ENCODE assay signal across 9 cellular contexts in genomic region chr19:7516281-7516862, GRCh38. TPM values are rescaled to one million over a fixed set of nuclear protein-coding genes. Genes with fewer than 3 reads are reported as not detected.
DNase-seq lines count a peak whose midpoint lies in the region; ATAC-seq, FAIRE-seq and TF ChIP-seq lines count a peak whose summit lies in the region.
"Had no signal": no experiment of that assay in that cellular context is flagged by ENCODE, and none has a peak within 500 bp of the region (broad histone marks: within the 10 kb centered on the region; RNA-seq: fewer than 3 reads in every experiment).

No MANE protein-coding gene starts in this region.

- POLR2A ChIA-PET in A673 (lab: Charles Lee; ENCODE audit: low non-redundant PET): interaction anchor here (0.5 kb wide), 1 partner anchor 258 kb away, joined by 3 read pairs; no protein-coding TSS in a partner anchor

- peak overlapping the region; percentile 53; the same call in 1 of the 2 replicates for H3K9ac ChIP-seq in HUES48 (ENCODE audit: low read depth, low read length)

- peak overlapping the region; percentile 81 for H3K4me3 Mint-ChIP-seq in chondrocyte (ENCODE audit: unreplicated experiment)

- H3K27ac Mint-ChIP-seq in chondrocyte (ENCODE audit: unreplicated experiment): peak overlapping the region; percentile 79

- H3K4me1 ChIP-seq in A673 (ENCODE audit: insufficient read depth, low read length, poor library complexity, severe bottlenecking): no peaks in the 10 kb centered on the region
- H3K4me1 ChIP-seq in HUES48 (ENCODE audit: control insufficient read depth, insufficient read depth, low read length): peaks cover 7% of the 10 kb centered on the region
- peaks cover 4 to 11% of the 10 kb centered on the region in 2 donors for H3K4me1 ChIP-seq in muscle layer of duodenum (ENCODE audit: control insufficient read depth in 1 of 2, insufficient read depth in 2 of 2, low read length in 2 of 2)

- H3K36me3 Mint-ChIP-seq in chondrocyte (ENCODE audit: low read depth): no peaks in the 10 kb centered on the region

- DNase-seq in A673 (ENCODE audit: low spot score) (no peak), chondrocyte (ENCODE audit: low spot score) (no peak), D721Med (ENCODE audit: insufficient read length, low spot score) (no peak)
- no peak for DNase-seq in NK-92 treated with Interleukin-12 subunit alpha and Interleukin-12 subunit beta, amount 100 ng/mL, for 24 hours (lab: John Stamatoyannopoulos, UW)
- DNase-seq: activated CD4-positive, CD25-positive, alpha-beta regulatory T cell treated with anti-CD3 and anti-CD28 coated beads, Interleukin-2, amount 50 U/mL, for 72 hours had no signal

- intact Hi-C loops in A673 (cut with micrococcal nuclease; ENCODE audit: unreplicated experiment): no loop called here

- H3K27me3 Mint-ChIP-seq in chondrocyte (ENCODE audit: low read depth): no peaks in the 10 kb centered on the region

- no peaks in the 10 kb centered on the region for H3K36me3 ChIP-seq in A673 (ENCODE audit: insufficient read depth, low read length, poor library complexity, severe bottlenecking)
- H3K36me3 ChIP-seq in HUES48 (ENCODE audit: control insufficient read depth, insufficient read depth, low read length): peaks cover 6% of the 10 kb centered on the region; the same call in 1 of the 2 replicates
- peaks cover 0 to 17% of the 10 kb centered on the region in 2 donors for H3K36me3 ChIP-seq in muscle layer of duodenum (ENCODE audit: control insufficient read depth in 1 of 2, insufficient read depth in 2 of 2, low read length in 2 of 2)

- peaks cover 22% of the 10 kb centered on the region for H3K4me1 Mint-ChIP-seq in chondrocyte (ENCODE audit: low read depth)

- H3K9me3 ChIP-seq in A673 (ENCODE audit: low read depth, low read length, poor library complexity, severe bottlenecking) (no peaks in the 10 kb centered on the region), HUES48 (ENCODE audit: control insufficient read depth, insufficient read depth, low read length) (no peaks in the 10 kb centered on the region), muscle layer of duodenum (ENCODE audit: control insufficient read depth in 1 of 2, low read length in 2 of 2) (no peaks in the 10 kb centered on the region)

- peak overlapping the region; percentile 79 for H3K4me3 ChIP-seq in A673 (ENCODE audit: low read depth, low read length, poor library complexity, severe bottlenecking)
- peak overlapping the region; percentile 80 for H3K4me3 ChIP-seq in HUES48 (ENCODE audit: low read depth, low read length)
- peak overlapping the region; percentile 73 to 79 for H3K4me3 ChIP-seq in muscle layer of duodenum (ENCODE audit: low read depth in 1 of 2, low read length in 2 of 2)

- CTCF ChIA-PET in A673 (lab: Charles Lee): no interaction called here

- no TSS peak for BruUV-seq in A673 (replicated peaks; lab: Mats Ljungman, UMichigan)

- no peak for FAIRE-seq in D721Med (lab: Jason Lieb, UNC)

- ATAC-seq in GM21825 (IDR thresholded peaks at IDR 0.05; ENCODE audit: unreplicated experiment) (no peak), GM18505 (IDR thresholded peaks at IDR 0.05; ENCODE audit: unreplicated experiment) (no peak)

- H3K27ac ChIP-seq in A673 (ENCODE audit: low read depth, low read length, poor library complexity, severe bottlenecking) (peak overlapping the region; percentile 86), HUES48 (ENCODE audit: low read depth, low read length) (no peak overlapping the region), muscle layer of duodenum (ENCODE audit: low read length) (peak overlapping the region; percentile 72)

- no peaks in the 10 kb centered on the region for H3K27me3 ChIP-seq in A673 (replicated peaks; ENCODE audit: insufficient read depth, low read depth, low read length, poor library complexity)
- no peaks in the 10 kb centered on the region for H3K27me3 ChIP-seq in HUES48 (ENCODE audit: control insufficient read depth, insufficient read depth, low read length)
- no peaks in the 10 kb centered on the region for H3K27me3 ChIP-seq in muscle layer of duodenum (ENCODE audit: low read depth, low read length)

- TF ChIP-seq CTCF in A673 (conservative IDR thresholded peaks at IDR 0.05; ENCODE audit: low read depth, low read length) (no peak), chondrocyte (IDR thresholded peaks at IDR 0.05) (no peak), D721Med (IDR thresholded peaks at IDR 0.05; ENCODE audit: insufficient read depth, missing control alignments) (no peak)

- TF ChIP-seq POLR2A in GM18505 (IDR thresholded peaks at IDR 0.05; ENCODE audit: borderline replicate concordance, extremely low read depth, insufficient read depth, insufficient read length): no peak

- no peaks in the 10 kb centered on the region for H3K9me3 Mint-ChIP-seq in chondrocyte (ENCODE audit: low read depth)

RNA-seq across cellular contexts. Expression of gene ZNF358, which starts 0.5 kb away (rescaled TPM):
- total RNA-seq in A673 (2021) (44.1 and 48.2 TPM in 2 replicates), chondrocyte (72.8 to 78.9 TPM (median 78.1 TPM) in 3 replicates)

RNA-seq across cellular contexts. Expression of gene MCOLN1, which starts 6.1 kb away (rescaled TPM):
- total RNA-seq in A673 (2021) (25.7 and 28.4 TPM in 2 replicates), chondrocyte (25.9 to 27.9 TPM (median 27.8 TPM) in 3 replicates)

RNA-seq across cellular contexts. Expression of gene PNPLA6, which starts 19.1 kb away (rescaled TPM):
- 70.4 and 73.9 TPM in 2 replicates for total RNA-seq in A673 (2021)
- 78.1 to 97.9 TPM (median 87.9 TPM) in 3 replicates for total RNA-seq in chondrocyte

RNA-seq across cellular contexts. Expression of gene PEX11G, which starts 27.5 kb away (rescaled TPM):
- total RNA-seq in A673 (2021) (1.1 and 1.9 TPM in 2 replicates), chondrocyte (1.7 to 2.6 TPM (median 2.3 TPM) in 3 replicates)
